In the genomic region with DNA sequence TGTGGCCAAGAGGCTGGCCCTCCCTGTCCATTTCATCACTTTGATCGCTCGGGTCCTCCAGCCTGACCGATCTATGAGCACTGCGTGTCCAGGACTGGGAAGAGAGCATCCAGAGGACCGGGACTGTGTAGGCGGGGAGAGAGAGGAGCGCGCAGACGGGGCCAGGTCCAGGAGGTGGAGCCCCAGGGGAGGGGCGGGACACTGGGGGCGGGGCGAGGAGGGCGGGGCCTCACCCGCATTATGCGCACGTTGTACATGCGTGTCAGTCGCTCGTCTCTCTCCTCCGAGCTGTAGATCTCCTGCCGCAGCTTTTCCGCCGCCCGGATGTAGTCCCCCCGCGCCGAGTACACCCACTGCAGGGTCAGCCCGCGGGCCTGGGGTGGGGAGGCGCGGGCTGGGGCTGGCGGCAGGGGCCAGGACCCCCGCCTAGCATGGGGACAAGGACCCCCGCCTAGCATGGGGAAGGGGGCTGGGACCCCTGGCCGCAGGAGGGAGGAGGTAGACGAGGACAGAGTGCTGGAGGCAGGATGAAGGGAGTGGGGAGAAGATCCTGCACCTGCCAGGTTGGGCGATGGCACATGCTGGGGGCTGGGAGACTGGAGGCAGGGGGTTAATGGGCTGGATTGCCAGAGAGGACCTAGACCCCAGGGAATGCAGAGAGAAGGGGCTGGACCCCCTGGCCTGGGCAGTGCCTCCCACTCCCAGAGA, we compare ENCODE assay signal across 8 cellular contexts. TPM values are rescaled to one million over a fixed set of nuclear protein-coding genes. Genes with fewer than 3 reads are reported as not detected.
A peak's percentile ranks its signal among the peaks of the same experiment; 100 is the strongest.
DNase-seq lines count a peak whose midpoint lies in the region; ATAC-seq and TF ChIP-seq lines count a peak whose summit lies in the region.

No MANE protein-coding gene starts in this region.

- DNase-seq in NCI-H524 (lab: John Stamatoyannopoulos, UW), result peak; percentile 44 to 70
- no peak for DNase-seq in NCI-H524 treated with DMSO at 0.1 percent for 48 hours (lab: John Stamatoyannopoulos, UW)
- peak; percentile 87 for DNase-seq in NK-92 treated with Interleukin-12 subunit alpha and Interleukin-12 subunit beta, amount 100 ng/mL, for 24 hours (lab: John Stamatoyannopoulos, UW)
- peak; percentile 73 for DNase-seq in activated CD8-positive, alpha-beta memory T cell treated with anti-CD3 and anti-CD28 coated beads, Interleukin-2, amount 50 U/mL, for 24 hours (ENCODE audit: extremely low read depth)
- peak; percentile 76 for DNase-seq in endothelial cell (ENCODE audit: low spot score)
- DNase-seq in mucosa of gallbladder (ENCODE audit: low spot score), result peak; percentile 86
- DNase-seq in stimulated activated CD8-positive, alpha-beta memory T cell treated with anti-CD3 and anti-CD28 coated beads, Interleukin-4, amount 100 ng/mL, for 48 hours, result peak; percentile 93

- H3K4me3 Mint-ChIP-seq in endothelial cell (ENCODE audit: unreplicated experiment), result no peak overlapping the region

- H3K27me3 Mint-ChIP-seq in endothelial cell (ENCODE audit: unreplicated experiment), result peaks cover 9% of the 10 kb centered on the region

- no peak for TF ChIP-seq CTCF in endothelial cell (IDR thresholded peaks at IDR 0.05; ENCODE audit: unreplicated experiment)

- no peaks in the 10 kb centered on the region for H3K4me1 Mint-ChIP-seq in endothelial cell (ENCODE audit: unreplicated experiment)

- no peak overlapping the region for H3K27ac Mint-ChIP-seq in endothelial cell (ENCODE audit: unreplicated experiment)

- peaks cover 6% of the 10 kb centered on the region for H3K36me3 Mint-ChIP-seq in endothelial cell (ENCODE audit: low read depth, unreplicated experiment)

- H3K9me3 Mint-ChIP-seq in endothelial cell (ENCODE audit: unreplicated experiment), result no peaks in the 10 kb centered on the region

- ATAC-seq in HG03378 (IDR thresholded peaks at IDR 0.05; ENCODE audit: unreplicated experiment), result peak; percentile 45

RNA-seq across cellular contexts. Expression of a gene that starts 14.3 kb away (rescaled TPM):
- total RNA-seq in endothelial cell (ENCODE audit: unreplicated experiment) (31.7 TPM), mucosa of gallbladder (34.8 TPM)

RNA-seq across cellular contexts. Expression of a gene that starts 14.7 kb away (rescaled TPM):
- total RNA-seq in endothelial cell (ENCODE audit: unreplicated experiment) (1.0 TPM), mucosa of gallbladder (13.8 TPM)

RNA-seq across cellular contexts. Expression of a gene that starts 24.5 kb away (rescaled TPM):
- total RNA-seq in endothelial cell (ENCODE audit: unreplicated experiment) (4.4 TPM), mucosa of gallbladder (55.4 TPM)

RNA-seq across cellular contexts. Expression of a gene that starts 29.6 kb away (rescaled TPM):
- total RNA-seq in endothelial cell (ENCODE audit: unreplicated experiment) (not detected), mucosa of gallbladder (0.14 TPM)

RNA-seq across cellular contexts. Expression of a gene that starts 40.6 kb away (rescaled TPM):
- total RNA-seq in endothelial cell (ENCODE audit: unreplicated experiment), result 1.3 TPM
- 1.6 TPM for total RNA-seq in mucosa of gallbladder

Comparison
In these comparisons a context has a peak if more than half of its experiments do, and no peak if none do; other contexts are left out.
1. RNA of a gene that starts 24.5 kb away (total RNA-seq): 55.4 TPM in mucosa of gallbladder (single experiment); 4.4 TPM in endothelial cell (single experiment); every median in the first group is over 10 times any median in the second.